Comparison of ENCODE assay signal across 1 cellular context in the genomic region with DNA sequence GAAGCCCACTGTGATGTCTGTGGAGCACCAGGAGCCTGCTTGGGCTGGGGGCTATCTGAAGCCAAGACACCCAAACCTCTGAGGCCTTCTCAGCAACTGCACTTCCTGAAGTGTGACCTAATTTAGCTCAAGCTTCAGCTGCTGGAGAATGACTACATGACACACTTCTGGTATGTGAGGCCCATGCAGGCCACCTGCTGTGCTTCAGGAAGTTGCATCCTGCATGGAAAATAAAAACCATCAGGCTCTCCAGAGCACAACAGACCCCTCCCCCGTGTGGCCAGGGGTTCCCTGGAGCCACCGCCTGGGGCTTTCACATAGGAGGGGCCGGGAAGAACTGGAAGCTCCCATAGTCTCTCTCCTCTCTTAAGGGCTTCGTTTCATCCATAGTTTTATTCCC.
TF ChIP-seq lines count a peak whose summit lies in the region.

No MANE protein-coding gene starts in this region.

TF ChIP-seq in H1, 55 proteins besides CTCF, POLR2A, EP300 and RAD21:
- TF ChIP-seq BCL11A (IDR thresholded peaks at IDR 0.05; ENCODE audit: low read depth in 2 of 2, low read length in 2 of 2) (no peak), BACH1 (IDR thresholded peaks at IDR 0.05; ENCODE audit: low read length) (no peak), CBX8 (IDR thresholded peaks at IDR 0.05; ENCODE audit: borderline replicate concordance, low read depth, low read length) (no peak), CBX5 (IDR thresholded peaks at IDR 0.05; ENCODE audit: low read depth, low read length) (no peak), CHD1 (IDR thresholded peaks at IDR 0.05; ENCODE audit: low read depth, low read length) (no peak), SIRT6 (IDR thresholded peaks at IDR 0.05; ENCODE audit: low read length) (no peak), KDM1A (IDR thresholded peaks at IDR 0.05; ENCODE audit: borderline replicate concordance, low read length) (no peak), HDAC6 (IDR thresholded peaks at IDR 0.05; ENCODE audit: low read depth, low read length) (no peak), SUZ12 (IDR thresholded peaks at IDR 0.05; ENCODE audit: low read length) (no peak)
- TF ChIP-seq, protein P1, sequence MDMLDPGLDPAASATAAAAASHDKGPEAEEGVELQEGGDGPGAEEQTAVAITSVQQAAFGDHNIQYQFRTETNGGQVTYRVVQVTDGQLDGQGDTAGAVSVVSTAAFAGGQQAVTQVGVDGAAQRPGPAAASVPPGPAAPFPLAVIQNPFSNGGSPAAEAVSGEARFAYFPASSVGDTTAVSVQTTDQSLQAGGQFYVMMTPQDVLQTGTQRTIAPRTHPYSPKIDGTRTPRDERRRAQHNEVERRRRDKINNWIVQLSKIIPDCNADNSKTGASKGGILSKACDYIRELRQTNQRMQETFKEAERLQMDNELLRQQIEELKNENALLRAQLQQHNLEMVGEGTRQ (IDR thresholded peaks at IDR 0.05; ENCODE audit: low read length): no peak
